Comparison of ENCODE assay signal across 8 cellular contexts in genomic region chr7:155001756-155002410, GRCh38. TPM values are rescaled to one million over a fixed set of nuclear protein-coding genes. Genes with fewer than 3 reads are reported as not detected.
DNase-seq lines count a peak whose midpoint lies in the region; ATAC-seq and TF ChIP-seq lines count a peak whose summit lies in the region.

No MANE protein-coding gene starts in this region.

- H3K4me3 ChIP-seq in SJSA1 (peak overlapping the region; percentile 82), esophagus squamous epithelium (peak overlapping the region; percentile 52 to 100 (median 92)), trophoblast cell (ENCODE audit: low read depth, low read length) (peak overlapping the region; percentile 96)

- H3K14ac ChIP-seq in trophoblast cell (ENCODE audit: low read length), result peak overlapping the region; percentile 92

- H2BK12ac ChIP-seq in trophoblast cell (ENCODE audit: low read length), result no peak overlapping the region

- H3K36me3 ChIP-seq in SJSA1 (peaks cover 30% of the 10 kb centered on the region), esophagus squamous epithelium (peaks cover 0 to 36% (median 0%) of the 10 kb centered on the region in 3 donors), trophoblast cell (ENCODE audit: control insufficient read depth in 1 of 2, insufficient read depth in 2 of 2, low read length in 2 of 2) (peaks cover 5 to 15% of the 10 kb centered on the region in 2 experiments)

- H3K4me2 ChIP-seq in trophoblast cell (ENCODE audit: low read length), result peak overlapping the region; percentile 93

- peak overlapping the region; percentile 70 for H4K91ac ChIP-seq in trophoblast cell (ENCODE audit: low read depth, low read length)

- no peak overlapping the region for H2AK5ac ChIP-seq in trophoblast cell (ENCODE audit: low read length)

- TF ChIP-seq CTCF in GM13976 (IDR thresholded peaks at IDR 0.05; ENCODE audit: borderline replicate concordance, control extremely low read depth, extremely low read depth, insufficient read depth, missing control alignments), result no peak
- no peak for TF ChIP-seq CTCF in esophagus squamous epithelium (IDR thresholded peaks at IDR 0.05)

- peak overlapping the region; percentile 57 for H2BK5ac ChIP-seq in trophoblast cell (ENCODE audit: low read depth, low read length, poor library complexity)

- peak overlapping the region; percentile 64 for H4K12ac ChIP-seq in trophoblast cell (ENCODE audit: low read depth, low read length)

- no peak overlapping the region for H3K23ac ChIP-seq in trophoblast cell (ENCODE audit: low read length)

- H3K79me1 ChIP-seq in trophoblast cell (ENCODE audit: low read length), result peaks cover 9% of the 10 kb centered on the region

- ATAC-seq in HG02885 (IDR thresholded peaks at IDR 0.05; ENCODE audit: poor library complexity, unreplicated experiment) (peak; percentile 13), GM21717 (IDR thresholded peaks at IDR 0.05; ENCODE audit: unreplicated experiment) (no peak)

- H3K9ac ChIP-seq in trophoblast cell (ENCODE audit: low read length), result peak overlapping the region; percentile 83

- peak overlapping the region; percentile 3 for H2AFZ ChIP-seq in trophoblast cell (ENCODE audit: insufficient read depth, low read length, poor library complexity)

- no peak overlapping the region for H3K27ac ChIP-seq in SJSA1
- peak overlapping the region in 3 of 4 donors; percentile 66 to 95 (median 92) for H3K27ac ChIP-seq in esophagus squamous epithelium
- H3K27ac ChIP-seq in trophoblast cell (ENCODE audit: low read depth, low read length), result no peak overlapping the region

- H3K9me3 ChIP-seq in SJSA1 (replicated peaks) (no peaks in the 10 kb centered on the region), esophagus squamous epithelium (no peaks in the 10 kb centered on the region), trophoblast cell (ENCODE audit: insufficient read depth, low read depth, low read length) (peaks cover 2% of the 10 kb centered on the region)

- DNase-seq in 8988T (peak; percentile 22), GM13976 (ENCODE audit: low spot score) (peak; percentile 47), SJSA1 (ENCODE audit: low read depth in 1 of 2, low spot score in 2 of 2) (peak in 1 of 2 experiments; percentile 4), esophagus squamous epithelium (lab: John Stamatoyannopoulos, UW) (no peak), trophoblast cell (no peak), epidermal melanocyte (ENCODE audit: insufficient read length, low spot score) (no peak)

- peak overlapping the region; percentile 80 for H4K8ac ChIP-seq in trophoblast cell (ENCODE audit: low read depth, low read length)

- H3K4me1 ChIP-seq in SJSA1 (replicated peaks) (peaks cover 12% of the 10 kb centered on the region), esophagus squamous epithelium (peaks cover 10 to 34% (median 12%) of the 10 kb centered on the region in 3 donors), trophoblast cell (ENCODE audit: control insufficient read depth in 1 of 2, insufficient read depth in 2 of 2, low read length in 2 of 2) (peaks cover 0 to 5% of the 10 kb centered on the region in 2 experiments)

- peak overlapping the region; percentile 74 for H3K18ac ChIP-seq in trophoblast cell (ENCODE audit: low read length)

- H3K4ac ChIP-seq in trophoblast cell (ENCODE audit: low read depth, low read length), result peak overlapping the region; percentile 60

- H3K79me2 ChIP-seq in trophoblast cell (ENCODE audit: control insufficient read depth, insufficient read depth, low read length, poor library complexity), result peaks cover 15% of the 10 kb centered on the region

- in situ Hi-C loops in GM13976 (cut with MboI; ENCODE audit: low sequenced_read_pairs, unreplicated experiment), result no loop called here

- H2BK120ac ChIP-seq in trophoblast cell (ENCODE audit: insufficient read depth, low read length, poor library complexity), result peak overlapping the region; percentile 49

- WGBS in esophagus squamous epithelium, 2 donors, result 26 to 27% methylated on average over 11 to 12 of the region's 24 CpGs
- no CpG with 5 or more reads among the region's 24 CpGs for WGBS in trophoblast cell (ENCODE audit: extremely low coverage, insufficient coverage, insufficient read length)

- intact Hi-C loops in esophagus squamous epithelium (cut with DNase I), result no loop called here

- TF ChIP-seq POLR2A in esophagus squamous epithelium (IDR thresholded peaks at IDR 0.05), result no peak

- no peaks in the 10 kb centered on the region for H3K27me3 ChIP-seq in SJSA1 (replicated peaks)
- H3K27me3 ChIP-seq in esophagus squamous epithelium, result no peaks in the 10 kb centered on the region
- no peaks in the 10 kb centered on the region for H3K27me3 ChIP-seq in trophoblast cell (ENCODE audit: insufficient read depth, low read length)

RNA-seq across cellular contexts. Expression of gene PAXIP1, which starts 1.0 kb away (rescaled TPM):
- total RNA-seq in SJSA1 (2014; rRNA removed; shearing (Covaris generic)), result 9.9 and 12.7 TPM in 2 replicates
- total RNA-seq in esophagus squamous epithelium, result 10 to 100 TPM in 2 of 4 donors, 1 to 10 TPM in 2; 5.8 to 15.4 (median 11.3) TPM
- 16.3 and 16.5 TPM in 2 replicates for polyA plus RNA-seq in trophoblast cell (2013)

Comparison
In these comparisons a context has a peak if more than half of its experiments do, and no peak if none do; other contexts are left out.
1. DNase-seq: peak in 8988T (single experiment) and GM13976 (single experiment); none in esophagus squamous epithelium (single experiment), trophoblast cell (0 of 2) and epidermal melanocyte (single experiment).
2. H3K27ac ChIP-seq: peak in esophagus squamous epithelium (3 of 4); none in SJSA1 (single experiment) and trophoblast cell (single experiment).
3. Peak in every context shown above with its lines, with median percentiles within 50 percentile points of each other: H3K4me3 ChIP-seq.